In genomic region chr1:65423884-65424655, GRCh38 we compare ENCODE assay signal across 9 cellular contexts. TPM values are rescaled to one million over a fixed set of nuclear protein-coding genes. Genes with fewer than 3 reads are reported as not detected.
A peak's percentile ranks its signal among the peaks of the same experiment; 100 is the strongest.
DNase-seq lines count a peak whose midpoint lies in the region; ATAC-seq and TF ChIP-seq lines count a peak whose summit lies in the region.
"Had no signal": no experiment of that assay in that cellular context is flagged by ENCODE, and none has a peak within 500 bp of the region (broad histone marks: within the 10 kb centered on the region; RNA-seq: fewer than 3 reads in every experiment).

No MANE protein-coding gene starts in this region.

- ATAC-seq in GM18868 (IDR thresholded peaks at IDR 0.05; ENCODE audit: unreplicated experiment), result peak; percentile 6

- peaks cover 9 to 12% (median 12%) of the 10 kb centered on the region in 3 donors for H3K36me3 Mint-ChIP-seq in immature natural killer cell

- DNase-seq in AG04450 (ENCODE audit: low read depth, low spot score) (no peak), T1000 (lab: John Stamatoyannopoulos, UW) (peak; percentile 29), glomerular endothelial cell (ENCODE audit: extremely low read depth, low read depth, low spot score) (peak; percentile 78), GM13976 (ENCODE audit: low spot score) (no peak), immature natural killer cell (no peak), NK-92 (lab: John Stamatoyannopoulos, UW; ENCODE audit: unreplicated experiment) (no peak), GDM1 (lab: John Stamatoyannopoulos, UW) (no peak)

- H3K27ac Mint-ChIP-seq in immature natural killer cell, result no peak overlapping the region

- no peaks in the 10 kb centered on the region for H3K27me3 ChIP-seq in AG04450 (ENCODE audit: control insufficient read depth, insufficient read depth, low read length)
- H3K27me3 ChIP-seq: right atrium auricular region had no signal

- no peak overlapping the region for H3K4me3 Mint-ChIP-seq in immature natural killer cell

- H3K27ac ChIP-seq in AG04450 (ENCODE audit: low read depth, low read length), result peak overlapping the region; percentile 71
- H3K27ac ChIP-seq: right atrium auricular region had no signal

- TF ChIP-seq CTCF in AG04450 (IDR thresholded peaks at IDR 0.05; ENCODE audit: low read depth, low read length), result no peak
- no peak for TF ChIP-seq CTCF in GM13976 (IDR thresholded peaks at IDR 0.05; ENCODE audit: borderline replicate concordance, control extremely low read depth, extremely low read depth, insufficient read depth, missing control alignments)

- POLR2A ChIA-PET in AG04450 (lab: Yijun Ruan, JAX), result no interaction called here

- H3K9me3 Mint-ChIP-seq in immature natural killer cell, result no peaks in the 10 kb centered on the region

- CTCF ChIA-PET in AG04450 (lab: Charles Lee), result interaction anchor here (1.2 to 1.3 kb wide), 2 partner anchors 13 to 264 kb away, joined by 5 to 9 read pairs; no protein-coding TSS in a partner anchor

- in situ Hi-C loops in GM13976 (cut with MboI; ENCODE audit: low sequenced_read_pairs, unreplicated experiment), result loop anchor here (25.0 kb wide), 1 partner anchor 813 kb away; no protein-coding TSS in a partner anchor

- no peak overlapping the region for H3K4me3 ChIP-seq in AG04450 (ENCODE audit: low read depth, low read length)
- H3K4me3 ChIP-seq: right atrium auricular region had no signal

- H3K4me1 Mint-ChIP-seq in immature natural killer cell, result peaks cover 8 to 19% of the 10 kb centered on the region in 2 donors

- H3K27me3 Mint-ChIP-seq in immature natural killer cell (ENCODE audit: low read depth in 3 of 3), result peaks cover 0 to 2% (median 0%) of the 10 kb centered on the region in 3 donors

- H3K9me3 ChIP-seq in AG04450 (ENCODE audit: control insufficient read depth, insufficient read depth, low read length), result no peaks in the 10 kb centered on the region
- H3K9me3 ChIP-seq: right atrium auricular region had no signal

RNA-seq across cellular contexts. Expression of gene LEPR, which starts 3.6 kb away (rescaled TPM):
- polyA plus RNA-seq in AG04450 (2011; rRNA removed) (7.4 and 11.1 TPM in 2 replicates), immature natural killer cell (1 to 10 TPM; 2.2 to 6.3 (median 2.4) TPM)
- polyA minus RNA-seq in AG04450 (2011; rRNA and poly(A)+ RNA removed), result 6.0 and 10.9 TPM in 2 replicates
- 11.2 and 17.0 TPM in 2 replicates for total RNA-seq in glomerular endothelial cell

RNA-seq across cellular contexts. Expression of gene LEPROT, which starts 3.6 kb away (rescaled TPM):
- polyA plus RNA-seq in AG04450 (2011; rRNA removed) (63.9 and 86.7 TPM in 2 replicates), immature natural killer cell (10 to 100 TPM; 11.9 to 24.8 (median 17.6) TPM)
- 60.1 and 71.6 TPM in 2 replicates for polyA minus RNA-seq in AG04450 (2011; rRNA and poly(A)+ RNA removed)
- 54.2 and 54.8 TPM in 2 replicates for total RNA-seq in glomerular endothelial cell

Comparison
In these comparisons a context has a peak if more than half of its experiments do, and no peak if none do; other contexts are left out.
1. DNase-seq: peak in T1000 (single experiment) and glomerular endothelial cell (single experiment); none in AG04450 (single experiment), GM13976 (single experiment), immature natural killer cell (0 of 3), NK-92 (single experiment) and GDM1 (single experiment).